14 cellular contexts compared by ENCODE assay signal in genomic region chr9:134057751-134058701, GRCh38. TPM values are rescaled to one million over a fixed set of nuclear protein-coding genes. Genes with fewer than 3 reads are reported as not detected.
DNase-seq lines count a peak whose midpoint lies in the region; ATAC-seq, FAIRE-seq and TF ChIP-seq lines count a peak whose summit lies in the region.
"Had no signal": no experiment of that assay in that cellular context is flagged by ENCODE, and none has a peak within 500 bp of the region (broad histone marks: within the 10 kb centered on the region; RNA-seq: fewer than 3 reads in every experiment).

No MANE protein-coding gene starts in this region.

- no peak overlapping the region for H3K27ac Mint-ChIP-seq in astrocyte (ENCODE audit: unreplicated experiment)
- peak overlapping the region; percentile 35 for H3K27ac Mint-ChIP-seq in stimulated activated memory B cell treated with anti-CD40 and anti-IgM and Interleukin-4, amounts not matched to agents 10 μg/mL and 1 μg/mL and 100 μg/mL, for 72 hours

- peak; percentile 25 for DNase-seq in activated CD4-positive, CD25-positive, alpha-beta regulatory T cell treated with anti-CD3 and anti-CD28 coated beads, Interleukin-2, amount 50 U/mL, for 72 hours
- DNase-seq in astrocyte (ENCODE audit: low read depth) (no peak), lower lobe of right lung (peak; percentile 43), Karpas-422 (no peak), GDM1 (lab: John Stamatoyannopoulos, UW) (no peak)
- DNase-seq in stimulated activated CD4-positive, alpha-beta T cell treated with anti-CD3 and anti-CD28 coated beads, Interleukin-15, amount 100 ng/mL, for 24 hours: no peak
- DNase-seq: NCI-H2081, NCI-H774, SHP77 had no signal

- no peak overlapping the region for H2AFZ ChIP-seq in astrocyte (ENCODE audit: low read depth, low read length)
- no peak overlapping the region for H2AFZ ChIP-seq in Karpas-422 (ENCODE audit: low read length)

- H4K20me1 ChIP-seq in astrocyte (ENCODE audit: insufficient read depth, low read length) (peaks cover 100% of the 10 kb centered on the region), Karpas-422 (ENCODE audit: insufficient read depth, low read depth, low read length) (peaks cover 77% of the 10 kb centered on the region)

- no peaks in the 10 kb centered on the region for H3K9me3 ChIP-seq in astrocyte (ENCODE audit: insufficient read depth, low read depth, low read length)
- H3K9me3 ChIP-seq in lower lobe of right lung: no peaks in the 10 kb centered on the region
- H3K9me3 ChIP-seq in Karpas-422 (ENCODE audit: low read length): no peaks in the 10 kb centered on the region
- H3K9me3 ChIP-seq: colonic mucosa, mucosa of descending colon had no signal

- H3K27ac ChIP-seq in astrocyte (ENCODE audit: low read depth, low read length): no peak overlapping the region
- no peak overlapping the region for H3K27ac ChIP-seq in lower lobe of right lung
- no peak overlapping the region for H3K27ac ChIP-seq in Karpas-422 (ENCODE audit: low read length)
- H3K27ac ChIP-seq: colonic mucosa had no signal

- H3K79me2 ChIP-seq in astrocyte (ENCODE audit: insufficient read depth, low read length) (peaks cover 97% of the 10 kb centered on the region), Karpas-422 (ENCODE audit: low read length) (peaks cover 54% of the 10 kb centered on the region)

- no peak for ATAC-seq in activated CD4-positive, CD25-positive, alpha-beta regulatory T cell treated with anti-CD3 and anti-CD28 coated beads, Interleukin-2, amount 50 U/mL, for 24 hours
- no peak for ATAC-seq in lower lobe of right lung
- no peak for ATAC-seq in stimulated activated memory B cell treated with anti-CD40 and anti-IgM and Interleukin-4, amounts not matched to agents 10 μg/mL and 1 μg/mL and 100 μg/mL, for 72 hours
- ATAC-seq: esophagus mucosa, mucosa of descending colon had no signal

- no peaks in the 10 kb centered on the region for H3K27me3 Mint-ChIP-seq in astrocyte (ENCODE audit: low read depth, unreplicated experiment)
- no peaks in the 10 kb centered on the region for H3K27me3 Mint-ChIP-seq in stimulated activated memory B cell treated with anti-CD40 and anti-IgM and Interleukin-4, amounts not matched to agents 10 μg/mL and 1 μg/mL and 100 μg/mL, for 72 hours

- H3K4me3 ChIP-seq in astrocyte (ENCODE audit: insufficient read depth, low read depth, low read length) (no peak overlapping the region), lower lobe of right lung (no peak overlapping the region), Karpas-422 (ENCODE audit: low read length) (no peak overlapping the region)
- H3K4me3 ChIP-seq: colonic mucosa, mucosa of descending colon had no signal

- H3K9me3 Mint-ChIP-seq in astrocyte (ENCODE audit: unreplicated experiment): no peaks in the 10 kb centered on the region
- no peaks in the 10 kb centered on the region for H3K9me3 Mint-ChIP-seq in stimulated activated memory B cell treated with anti-CD40 and anti-IgM and Interleukin-4, amounts not matched to agents 10 μg/mL and 1 μg/mL and 100 μg/mL, for 72 hours

- no peak for FAIRE-seq in astrocyte (lab: Jason Lieb, UNC)

- peak overlapping the region; percentile 78 for H3K4me2 ChIP-seq in astrocyte (ENCODE audit: low read length)
- H3K4me2 ChIP-seq in Karpas-422 (ENCODE audit: low read depth, low read length, poor library complexity, severe bottlenecking): no peak overlapping the region

- no peak overlapping the region for H3K4me3 Mint-ChIP-seq in astrocyte (ENCODE audit: unreplicated experiment)
- no peak overlapping the region for H3K4me3 Mint-ChIP-seq in stimulated activated memory B cell treated with anti-CD40 and anti-IgM and Interleukin-4, amounts not matched to agents 10 μg/mL and 1 μg/mL and 100 μg/mL, for 72 hours

- H3K4me1 Mint-ChIP-seq in astrocyte (ENCODE audit: low read depth, unreplicated experiment): peaks cover 17% of the 10 kb centered on the region
- H3K4me1 Mint-ChIP-seq in stimulated activated memory B cell treated with anti-CD40 and anti-IgM and Interleukin-4, amounts not matched to agents 10 μg/mL and 1 μg/mL and 100 μg/mL, for 72 hours: peaks cover 81% of the 10 kb centered on the region

- TF ChIP-seq CTCF in astrocyte (IDR thresholded peaks at IDR 0.05; ENCODE audit: insufficient read depth, low read depth, low read length) (no peak), lower lobe of right lung (IDR thresholded peaks at IDR 0.05) (no peak)

- H3K36me3 ChIP-seq in astrocyte (ENCODE audit: insufficient read depth, low read length) (no peaks in the 10 kb centered on the region), lower lobe of right lung (peaks cover 7% of the 10 kb centered on the region), Karpas-422 (ENCODE audit: insufficient read depth, low read length) (no peaks in the 10 kb centered on the region)
- H3K36me3 ChIP-seq: colonic mucosa had no signal

- no peaks in the 10 kb centered on the region for H3K9me2 ChIP-seq in Karpas-422 (replicated peaks; ENCODE audit: insufficient read depth, low read length)

- peaks cover 4% of the 10 kb centered on the region for H3K36me3 Mint-ChIP-seq in astrocyte (ENCODE audit: low read depth, unreplicated experiment)
- H3K36me3 Mint-ChIP-seq in stimulated activated memory B cell treated with anti-CD40 and anti-IgM and Interleukin-4, amounts not matched to agents 10 μg/mL and 1 μg/mL and 100 μg/mL, for 72 hours: peaks cover 2% of the 10 kb centered on the region

- intact Hi-C loops in lower lobe of right lung (cut with DNase I): no loop called here

- H3K4me1 ChIP-seq in astrocyte (ENCODE audit: insufficient read depth, low read length) (peaks cover 46% of the 10 kb centered on the region), lower lobe of right lung (peaks cover 82% of the 10 kb centered on the region), Karpas-422 (ENCODE audit: low read length) (peaks cover 24% of the 10 kb centered on the region)

- H3K9ac ChIP-seq in astrocyte (ENCODE audit: low read length) (peak overlapping the region; percentile 13), Karpas-422 (ENCODE audit: low read length) (no peak overlapping the region)

- H3K27me3 ChIP-seq in astrocyte (ENCODE audit: insufficient read depth, low read length) (no peaks in the 10 kb centered on the region), lower lobe of right lung (ENCODE audit: low read depth) (no peaks in the 10 kb centered on the region), Karpas-422 (ENCODE audit: low read length) (no peaks in the 10 kb centered on the region)
- H3K27me3 ChIP-seq: colonic mucosa had no signal

RNA-seq across cellular contexts. Expression of gene BRD3, which starts 9.8 kb away (rescaled TPM):
- total RNA-seq in astrocyte (39.6 and 46.7 TPM in 2 replicates), lower lobe of right lung (35.5 TPM)
- total RNA-seq in Karpas-422 (2014; rRNA removed; shearing (Covaris generic); ENCODE audit: low replicate concordance): 4.0 and 7.2 TPM in 2 replicates

RNA-seq across cellular contexts. Expression of gene BRD3OS, which starts 32.7 kb away (rescaled TPM):
- total RNA-seq in astrocyte (20.2 and 21.7 TPM in 2 replicates), lower lobe of right lung (15.6 TPM)
- 41.0 and 49.5 TPM in 2 replicates for total RNA-seq in Karpas-422 (2014; rRNA removed; shearing (Covaris generic); ENCODE audit: low replicate concordance)

Comparison
In these comparisons a context has a peak if more than half of its experiments do, and no peak if none do; other contexts are left out.
1. DNase-seq: peak in activated CD4-positive, CD25-positive, alpha-beta regulatory T cell treated with anti-CD3 and anti-CD28 coated beads, Interleukin-2, amount 50 U/mL, for 72 hours (single experiment) and lower lobe of right lung (single experiment); none in astrocyte (single experiment), Karpas-422 (single experiment), GDM1 (single experiment) and stimulated activated CD4-positive, alpha-beta T cell treated with anti-CD3 and anti-CD28 coated beads, Interleukin-15, amount 100 ng/mL, for 24 hours (single experiment).